Comparison of ENCODE assay signal across 2 cellular contexts in the genomic region with DNA sequence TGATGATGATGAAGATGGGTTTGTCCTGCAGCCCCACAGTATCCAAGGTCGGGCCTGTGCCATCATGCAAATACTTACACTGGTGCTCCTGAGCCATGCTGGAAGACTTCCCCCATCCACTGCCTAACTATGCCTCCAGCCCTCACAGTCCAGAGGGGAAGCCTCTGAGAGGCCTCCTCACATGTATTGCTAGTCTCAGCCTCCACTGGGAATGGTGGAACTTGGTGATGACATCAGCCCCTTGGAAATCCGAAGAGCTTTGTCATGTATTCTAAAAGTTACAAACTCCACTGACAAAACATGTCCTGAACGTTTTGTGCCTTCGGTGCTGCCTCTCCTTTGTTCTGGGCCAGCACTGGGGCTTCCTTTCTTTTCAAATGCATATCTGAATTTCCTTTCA.
TF ChIP-seq lines count a peak whose summit lies in the region.

No MANE protein-coding gene starts in this region.

TF ChIP-seq in H1, 55 proteins besides CTCF, POLR2A, EP300 and RAD21:
- TF ChIP-seq HDAC6 (IDR thresholded peaks at IDR 0.05; ENCODE audit: low read depth, low read length): no peak
- TF ChIP-seq POLR2AphosphoS5 (IDR thresholded peaks at IDR 0.05; ENCODE audit: low read depth, low read length): no peak
- no peak for TF ChIP-seq CREB1 (IDR thresholded peaks at IDR 0.05)
- no peak for TF ChIP-seq RXRA (IDR thresholded peaks at IDR 0.05; ENCODE audit: insufficient read depth, low read depth, low read length)
- TF ChIP-seq TEAD4 (IDR thresholded peaks at IDR 0.05; ENCODE audit: low read depth, low read length): no peak
- TF ChIP-seq ATF2 (IDR thresholded peaks at IDR 0.05; ENCODE audit: low read length): no peak
- TF ChIP-seq TBP (IDR thresholded peaks at IDR 0.05; ENCODE audit: low read depth, low read length): no peak
- no peak for TF ChIP-seq ASH2L (IDR thresholded peaks at IDR 0.05; ENCODE audit: low read length)
- no peak for TF ChIP-seq SAP30 (IDR thresholded peaks at IDR 0.05; ENCODE audit: insufficient read depth, insufficient replicate concordance, low read length)
- no peak for TF ChIP-seq BCL11A (IDR thresholded peaks at IDR 0.05; ENCODE audit: low read depth in 2 of 2, low read length in 2 of 2)
- no peak for TF ChIP-seq RBBP5 (IDR thresholded peaks at IDR 0.05; ENCODE audit: borderline replicate concordance, low read depth, low read length)
- TF ChIP-seq RFX5 (IDR thresholded peaks at IDR 0.05; ENCODE audit: borderline replicate concordance, low read depth, low read length): no peak
- no peak for TF ChIP-seq SIN3A (conservative IDR thresholded peaks at IDR 0.05 in 1 of 2, IDR thresholded peaks at IDR 0.05 in 1 of 2; ENCODE audit: low read depth in 1 of 2, low read length in 2 of 2)
- no peak for TF ChIP-seq ZNF274 (IDR thresholded peaks at IDR 0.05; ENCODE audit: borderline replicate concordance, extremely low read depth, low read length)

TF ChIP-seq in HepG2, 621 proteins besides CTCF, POLR2A, EP300 and RAD21:
- TF ChIP-seq ZNF549 (CRISPR knock-in tag; IDR thresholded peaks at IDR 0.05) (no peak), MED8 (CRISPR knock-in tag; IDR thresholded peaks at IDR 0.05; ENCODE audit: insufficient replicate concordance) (no peak), SALL1 (CRISPR knock-in tag; IDR thresholded peaks at IDR 0.05) (no peak), ZFY (CRISPR knock-in tag; IDR thresholded peaks at IDR 0.05) (no peak), TFE3 (CRISPR knock-in tag; IDR thresholded peaks at IDR 0.05) (no peak), JUNB (CRISPR knock-in tag; IDR thresholded peaks at IDR 0.05; ENCODE audit: borderline replicate concordance) (no peak), HINFP (CRISPR knock-in tag; IDR thresholded peaks at IDR 0.05; ENCODE audit: low read depth) (no peak), ATF7 (IDR thresholded peaks at IDR 0.05) (no peak), ATF7 (CRISPR knock-in tag; IDR thresholded peaks at IDR 0.05) (no peak), ZNF44 (CRISPR knock-in tag; IDR thresholded peaks at IDR 0.05) (no peak), ZSCAN30 (CRISPR knock-in tag; IDR thresholded peaks at IDR 0.05) (no peak), TARDBP (CRISPR knock-in tag; IDR thresholded peaks at IDR 0.05) (no peak)
- TF ChIP-seq, protein P1, sequence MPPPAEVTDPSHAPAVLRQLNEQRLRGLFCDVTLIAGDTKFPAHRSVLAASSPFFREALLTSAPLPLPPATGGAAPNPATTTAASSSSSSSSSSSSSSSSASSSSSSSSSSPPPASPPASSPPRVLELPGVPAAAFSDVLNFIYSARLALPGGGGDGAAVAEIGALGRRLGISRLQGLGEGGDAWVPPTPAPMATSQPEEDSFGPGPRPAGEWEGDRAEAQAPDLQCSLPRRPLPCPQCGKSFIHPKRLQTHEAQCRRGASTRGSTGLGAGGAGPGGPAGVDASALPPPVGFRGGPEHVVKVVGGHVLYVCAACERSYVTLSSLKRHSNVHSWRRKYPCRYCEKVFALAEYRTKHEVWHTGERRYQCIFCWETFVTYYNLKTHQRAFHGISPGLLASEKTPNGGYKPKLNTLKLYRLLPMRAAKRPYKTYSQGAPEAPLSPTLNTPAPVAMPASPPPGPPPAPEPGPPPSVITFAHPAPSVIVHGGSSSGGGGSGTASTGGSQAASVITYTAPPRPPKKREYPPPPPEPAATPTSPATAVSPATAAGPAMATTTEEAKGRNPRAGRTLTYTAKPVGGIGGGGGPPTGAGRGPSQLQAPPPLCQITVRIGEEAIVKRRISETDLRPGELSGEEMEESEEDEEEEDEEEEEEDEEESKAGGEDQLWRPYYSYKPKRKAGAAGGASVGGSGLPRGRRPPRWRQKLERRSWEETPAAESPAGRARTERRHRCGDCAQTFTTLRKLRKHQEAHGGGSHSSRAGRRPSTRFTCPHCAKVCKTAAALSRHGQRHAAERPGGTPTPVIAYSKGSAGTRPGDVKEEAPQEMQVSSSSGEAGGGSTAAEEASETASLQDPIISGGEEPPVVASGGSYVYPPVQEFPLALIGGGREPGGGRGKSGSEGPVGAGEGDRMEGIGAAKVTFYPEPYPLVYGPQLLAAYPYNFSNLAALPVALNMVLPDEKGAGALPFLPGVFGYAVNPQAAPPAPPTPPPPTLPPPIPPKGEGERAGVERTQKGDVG (CRISPR knock-in tag; IDR thresholded peaks at IDR 0.05; ENCODE audit: borderline replicate concordance): no peak
